Comparison of ENCODE assay signal across 17 cellular contexts in genomic region chr5:172600571-172600970, GRCh38. TPM values are rescaled to one million over a fixed set of nuclear protein-coding genes. Genes with fewer than 3 reads are reported as not detected.
DNase-seq lines count a peak whose midpoint lies in the region; ATAC-seq and TF ChIP-seq lines count a peak whose summit lies in the region.
"Had no signal": no experiment of that assay in that cellular context is flagged by ENCODE, and none has a peak within 500 bp of the region (broad histone marks: within the 10 kb centered on the region; RNA-seq: fewer than 3 reads in every experiment).

No MANE protein-coding gene starts in this region.

- H3K36me3 ChIP-seq in heart left ventricle (no peaks in the 10 kb centered on the region), neuronal stem cell (replicated peaks in 1 of 2; ENCODE audit: control insufficient read depth in 2 of 2, insufficient read depth in 2 of 2, low read length in 2 of 2) (no peaks in the 10 kb centered on the region), uterus (no peaks in the 10 kb centered on the region)
- H3K36me3 ChIP-seq: SJSA1 had no signal

- intact Hi-C loops in heart left ventricle (cut with DNase I) = loop anchor here in 5 of 10 donors (5.0 to 10.0 kb wide), 4 partner anchors 42 to 97 kb away; partner anchors contain the start of gene NEURL1B (in 3 of the 5)
- intact Hi-C loops in uterus (cut with DNase I; ENCODE audit: low total_unique reads) = no loop called here

- H3K4ac ChIP-seq in neuronal stem cell (ENCODE audit: low read length) = no peak overlapping the region

- DNase-seq in coronary artery (ENCODE audit: low spot score) = no peak
- peak in 3 of 5 donors; percentile 58 to 72 (median 64) for DNase-seq in heart left ventricle
- no peak for DNase-seq in neuronal stem cell (ENCODE audit: low spot score)
- DNase-seq in uterus = no peak
- no peak for DNase-seq in NCI-H748 (lab: John Stamatoyannopoulos, UW; ENCODE audit: unreplicated experiment)
- DNase-seq in RKO (ENCODE audit: low spot score) = no peak
- DNase-seq: AML-193, Calu3, DND-41, GDM1, NCI-H1092 treated with DMSO at 0.1 percent for 48 hours, NCI-H187 treated with DMSO at 0.1 percent for 48 hours, NCI-H446 treated with DMSO at 0.1 percent for 48 hours had no signal

- H3K9me3 ChIP-seq in heart left ventricle = peaks cover 0 to 2% (median 0%) of the 10 kb centered on the region in 12 donors
- peaks cover 0 to 11% of the 10 kb centered on the region in 2 donors for H3K9me3 ChIP-seq in neuronal stem cell (replicated peaks in 1 of 2; ENCODE audit: control insufficient read depth in 2 of 2, insufficient read depth in 1 of 2, low read depth in 1 of 2, low read length in 2 of 2)
- H3K9me3 ChIP-seq in uterus = no peaks in the 10 kb centered on the region

- H2BK15ac ChIP-seq in neuronal stem cell (ENCODE audit: low read length) = no peak overlapping the region

- H3K14ac ChIP-seq in neuronal stem cell (ENCODE audit: low read length) = no peak overlapping the region

- H4K91ac ChIP-seq in neuronal stem cell (ENCODE audit: low read depth, low read length, poor library complexity) = no peak overlapping the region

- no peak overlapping the region for H2BK12ac ChIP-seq in neuronal stem cell (ENCODE audit: low read length)

- H3K9ac ChIP-seq in neuronal stem cell (ENCODE audit: low read depth, low read length, poor library complexity) = no peak overlapping the region
- H3K9ac ChIP-seq: KMS-11 had no signal

- peak overlapping the region; percentile 46 for H3K18ac ChIP-seq in neuronal stem cell (ENCODE audit: low read length)

- H3K27ac ChIP-seq in coronary artery = peak overlapping the region; percentile 19 to 76
- H3K27ac ChIP-seq in heart left ventricle = peak overlapping the region in 10 of 12 donors; percentile 9 to 94 (median 72)
- H3K27ac ChIP-seq in neuronal stem cell (replicated peaks; ENCODE audit: low read length) = no peak overlapping the region
- peak overlapping the region; percentile 84 to 93 for H3K27ac ChIP-seq in uterus
- H3K27ac ChIP-seq: KMS-11, SJSA1 had no signal

- no peak overlapping the region for H2BK120ac ChIP-seq in neuronal stem cell (ENCODE audit: low read depth, low read length)

- H3K23ac ChIP-seq in neuronal stem cell (ENCODE audit: low read depth, low read length, poor library complexity) = no peak overlapping the region

- H3K4me3 ChIP-seq in coronary artery (no peak overlapping the region), heart left ventricle (no peak overlapping the region), neuronal stem cell (ENCODE audit: low read length in 2 of 2) (no peak overlapping the region), uterus (no peak overlapping the region)
- H3K4me3 ChIP-seq: SJSA1 had no signal

- no peaks in the 10 kb centered on the region for H3K27me3 ChIP-seq in heart left ventricle
- no peaks in the 10 kb centered on the region for H3K27me3 ChIP-seq in neuronal stem cell (ENCODE audit: control insufficient read depth in 3 of 3, insufficient read depth in 3 of 3, low read depth in 1 of 3, low read length in 3 of 3)
- no peaks in the 10 kb centered on the region for H3K27me3 ChIP-seq in uterus
- H3K27me3 ChIP-seq: SJSA1 had no signal

- TF ChIP-seq CTCF in coronary artery (IDR thresholded peaks at IDR 0.05) (no peak), heart left ventricle (IDR thresholded peaks at IDR 0.05) (no peak), uterus (IDR thresholded peaks at IDR 0.05) (no peak)

- H4K8ac ChIP-seq in neuronal stem cell (ENCODE audit: low read depth, low read length) = no peak overlapping the region

- H2BK5ac ChIP-seq in neuronal stem cell (ENCODE audit: low read length) = no peak overlapping the region

- ATAC-seq in heart left ventricle (peak in 3 of 4 donors; percentile 43 to 52 (median 44)), GM18505 (IDR thresholded peaks at IDR 0.05; ENCODE audit: unreplicated experiment) (no peak)
- ATAC-seq: HepG2 had no signal

- no peak overlapping the region for H3K4me2 ChIP-seq in neuronal stem cell (ENCODE audit: insufficient read depth, low read length, poor library complexity, severe bottlenecking)
- H3K4me2 ChIP-seq: KMS-11 had no signal

- WGBS in heart left ventricle, 4 donors = 18 to 57% (median 30%) methylated on average over 3 of the region's 3 CpGs; no CpG with 5 or more reads in 1 of the 4 donors
- WGBS in neuronal stem cell (ENCODE audit: extremely low coverage in 2 of 2, insufficient read length in 2 of 2, insufficient replicate concordance in 1 of 2), 2 donors = no CpG with 5 or more reads among the region's 3 CpGs

- peaks cover 3% of the 10 kb centered on the region for H3K79me1 ChIP-seq in neuronal stem cell (ENCODE audit: low read depth, low read length)

- TF ChIP-seq POLR2A in heart left ventricle (IDR thresholded peaks at IDR 0.05) = no peak
- no peak for TF ChIP-seq POLR2A in uterus (IDR thresholded peaks at IDR 0.05)
- no peak for TF ChIP-seq POLR2A in GM18505 (IDR thresholded peaks at IDR 0.05; ENCODE audit: borderline replicate concordance, extremely low read depth, insufficient read depth, insufficient read length)

- H2AFZ ChIP-seq in neuronal stem cell (ENCODE audit: low read length) = no peak overlapping the region

- H3K4me1 ChIP-seq in heart left ventricle (peaks cover 0 to 64% (median 37%) of the 10 kb centered on the region in 12 donors), neuronal stem cell (ENCODE audit: control insufficient read depth in 2 of 2, insufficient read depth in 1 of 2, low read depth in 1 of 2, low read length in 2 of 2) (peaks cover 20% of the 10 kb centered on the region in 2 donors), uterus (peaks cover 0 to 4% of the 10 kb centered on the region in 2 donors)
- H3K4me1 ChIP-seq: SJSA1 had no signal

- H2AK5ac ChIP-seq in neuronal stem cell (ENCODE audit: low read depth, low read length) = no peak overlapping the region

RNA-seq across cellular contexts. Expression of gene NEURL1B, which starts 40.5 kb away (rescaled TPM):
- total RNA-seq in heart left ventricle (10 to 100 TPM; 16.1 to 47.1 (median 25.8) TPM), uterus (100 to 1,000 TPM in 1 of 4 donors, 10 to 100 TPM in 3; 51.1 to 136 (median 74.1) TPM)
- polyA plus RNA-seq in heart left ventricle = 10 to 100 TPM; 11.8 to 37.9 TPM
- 8.1 TPM for polyA plus RNA-seq in neuronal stem cell (2013, experiment 1 of 2)
- 8.2 TPM for polyA plus RNA-seq in neuronal stem cell (2013, experiment 2 of 2)

Comparison
In these comparisons a context has a peak if more than half of its experiments do, and no peak if none do; other contexts are left out.
1. DNase-seq: peak in heart left ventricle (3 of 5); none in coronary artery (single experiment), neuronal stem cell (single experiment), uterus (0 of 2), NCI-H748 (single experiment) and RKO (single experiment).